In genomic region chr19:334296-335071, GRCh38 we compare ENCODE assay signal across 1 cellular context.
TF ChIP-seq lines count a peak whose summit lies in the region.

No MANE protein-coding gene starts in this region.

TF ChIP-seq in WTC11, 78 proteins besides CTCF, POLR2A, EP300 and RAD21 (continued from another document):
- TF ChIP-seq, protein P1, sequence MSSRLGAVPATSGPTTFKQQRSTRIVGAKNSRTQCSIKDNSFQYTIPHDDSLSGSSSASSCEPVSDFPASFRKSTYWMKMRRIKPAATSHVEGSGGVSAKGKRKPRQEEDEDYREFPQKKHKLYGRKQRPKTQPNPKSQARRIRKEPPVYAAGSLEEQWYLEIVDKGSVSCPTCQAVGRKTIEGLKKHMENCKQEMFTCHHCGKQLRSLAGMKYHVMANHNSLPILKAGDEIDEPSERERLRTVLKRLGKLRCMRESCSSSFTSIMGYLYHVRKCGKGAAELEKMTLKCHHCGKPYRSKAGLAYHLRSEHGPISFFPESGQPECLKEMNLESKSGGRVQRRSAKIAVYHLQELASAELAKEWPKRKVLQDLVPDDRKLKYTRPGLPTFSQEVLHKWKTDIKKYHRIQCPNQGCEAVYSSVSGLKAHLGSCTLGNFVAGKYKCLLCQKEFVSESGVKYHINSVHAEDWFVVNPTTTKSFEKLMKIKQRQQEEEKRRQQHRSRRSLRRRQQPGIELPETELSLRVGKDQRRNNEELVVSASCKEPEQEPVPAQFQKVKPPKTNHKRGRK (CRISPR knock-in tag; IDR thresholded peaks at IDR 0.05; ENCODE audit: borderline replicate concordance), result no peak
- TF ChIP-seq TEAD1 (CRISPR knock-in tag; IDR thresholded peaks at IDR 0.05), result no peak
- TF ChIP-seq TP53 (CRISPR knock-in tag; IDR thresholded peaks at IDR 0.05), result no peak
- no peak for TF ChIP-seq PRDM15 (CRISPR knock-in tag; IDR thresholded peaks at IDR 0.05)
- no peak for TF ChIP-seq NFE2L1 (CRISPR knock-in tag; IDR thresholded peaks at IDR 0.05)
- TF ChIP-seq EMX1 (CRISPR knock-in tag; IDR thresholded peaks at IDR 0.05), result no peak
- TF ChIP-seq CBFB (CRISPR knock-in tag; IDR thresholded peaks at IDR 0.05; ENCODE audit: low read depth), result no peak
- TF ChIP-seq, protein P2, sequence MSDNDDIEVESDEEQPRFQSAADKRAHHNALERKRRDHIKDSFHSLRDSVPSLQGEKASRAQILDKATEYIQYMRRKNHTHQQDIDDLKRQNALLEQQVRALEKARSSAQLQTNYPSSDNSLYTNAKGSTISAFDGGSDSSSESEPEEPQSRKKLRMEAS (CRISPR knock-in tag; IDR thresholded peaks at IDR 0.05), result no peak
- no peak for TF ChIP-seq ZNF219 (CRISPR knock-in tag; IDR thresholded peaks at IDR 0.05; ENCODE audit: borderline replicate concordance)
- no peak for TF ChIP-seq PRRX2 (CRISPR knock-in tag; IDR thresholded peaks at IDR 0.05)
- no peak for TF ChIP-seq ZNF671 (CRISPR knock-in tag; IDR thresholded peaks at IDR 0.05)
- no peak for TF ChIP-seq ATF1 (CRISPR knock-in tag; IDR thresholded peaks at IDR 0.05)
- TF ChIP-seq, protein P3, sequence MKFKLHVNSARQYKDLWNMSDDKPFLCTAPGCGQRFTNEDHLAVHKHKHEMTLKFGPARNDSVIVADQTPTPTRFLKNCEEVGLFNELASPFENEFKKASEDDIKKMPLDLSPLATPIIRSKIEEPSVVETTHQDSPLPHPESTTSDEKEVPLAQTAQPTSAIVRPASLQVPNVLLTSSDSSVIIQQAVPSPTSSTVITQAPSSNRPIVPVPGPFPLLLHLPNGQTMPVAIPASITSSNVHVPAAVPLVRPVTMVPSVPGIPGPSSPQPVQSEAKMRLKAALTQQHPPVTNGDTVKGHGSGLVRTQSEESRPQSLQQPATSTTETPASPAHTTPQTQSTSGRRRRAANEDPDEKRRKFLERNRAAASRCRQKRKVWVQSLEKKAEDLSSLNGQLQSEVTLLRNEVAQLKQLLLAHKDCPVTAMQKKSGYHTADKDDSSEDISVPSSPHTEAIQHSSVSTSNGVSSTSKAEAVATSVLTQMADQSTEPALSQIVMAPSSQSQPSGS (CRISPR knock-in tag; IDR thresholded peaks at IDR 0.05; ENCODE audit: borderline replicate concordance, low read depth), result no peak
